8 cellular contexts compared by ENCODE assay signal in the genomic region with DNA sequence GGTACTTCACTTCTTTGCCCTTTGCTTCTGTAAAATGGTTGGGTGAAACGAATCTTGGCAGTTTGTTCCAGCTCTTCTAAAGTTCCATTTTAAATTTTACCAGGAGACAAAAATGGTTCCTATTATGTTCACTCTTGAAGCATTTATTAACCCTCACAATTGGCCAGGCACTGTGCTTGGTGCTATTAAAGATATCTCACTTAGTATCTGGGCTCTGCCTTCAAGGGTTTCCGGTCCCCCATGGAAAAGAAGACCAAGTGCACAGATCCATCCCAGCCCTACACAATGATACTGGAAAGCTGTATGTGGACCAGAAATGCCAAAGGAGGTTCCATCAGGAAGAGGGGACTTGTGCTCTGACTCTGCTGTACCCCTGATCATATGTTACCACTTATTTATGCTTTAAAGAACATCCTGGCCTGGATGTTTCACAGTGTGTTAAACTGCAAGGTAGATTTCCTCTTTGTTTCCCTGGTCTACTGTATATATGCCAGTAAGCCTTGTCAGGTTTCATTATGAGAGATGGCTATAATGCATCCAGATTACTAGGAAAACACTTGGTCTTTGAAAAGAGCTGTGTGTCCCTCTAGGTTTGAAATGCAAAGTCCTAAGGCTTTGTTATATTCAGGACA.
DNase-seq lines count a peak whose midpoint lies in the region; ATAC-seq and TF ChIP-seq lines count a peak whose summit lies in the region.

No MANE protein-coding gene starts in this region.

- no peak for TF ChIP-seq POLR2A in gastrocnemius medialis (IDR thresholded peaks at IDR 0.05)

- H3K27ac ChIP-seq in Karpas-422 (ENCODE audit: low read length) (peak overlapping the region; percentile 85), gastrocnemius medialis (peak overlapping the region; percentile 69 to 81 (median 74)), MM.1S (ENCODE audit: low read length) (no peak overlapping the region)
- H3K27ac ChIP-seq in effector memory CD4-positive, alpha-beta T cell (ENCODE audit: insufficient read depth, low read length, poor library complexity, severe bottlenecking): peak overlapping the region; percentile 95

- H3F3A ChIP-seq in MM.1S (ENCODE audit: insufficient read depth, low read length): peaks cover 27% of the 10 kb centered on the region

- no peak for ATAC-seq in gastrocnemius medialis

- peak overlapping the region; percentile 72 for H2AFZ ChIP-seq in Karpas-422 (ENCODE audit: low read length)
- no peak overlapping the region for H2AFZ ChIP-seq in MM.1S (ENCODE audit: low read length)

- H3K79me2 ChIP-seq in Karpas-422 (ENCODE audit: low read length) (no peaks in the 10 kb centered on the region), MM.1S (ENCODE audit: low read length) (no peaks in the 10 kb centered on the region)

- H3K9me2 ChIP-seq in Karpas-422 (replicated peaks; ENCODE audit: insufficient read depth, low read length) (no peaks in the 10 kb centered on the region), MM.1S (replicated peaks; ENCODE audit: insufficient read depth, low read length) (no peaks in the 10 kb centered on the region)

- H4K20me1 ChIP-seq in Karpas-422 (ENCODE audit: insufficient read depth, low read depth, low read length): no peaks in the 10 kb centered on the region
- no peaks in the 10 kb centered on the region for H4K20me1 ChIP-seq in MM.1S (ENCODE audit: insufficient read depth, low read length)

- H3K9me3 ChIP-seq in Karpas-422 (ENCODE audit: low read length) (no peaks in the 10 kb centered on the region), gastrocnemius medialis (no peaks in the 10 kb centered on the region), MM.1S (replicated peaks; ENCODE audit: insufficient read depth, low read length) (no peaks in the 10 kb centered on the region)
- H3K9me3 ChIP-seq in effector memory CD4-positive, alpha-beta T cell (ENCODE audit: control insufficient read depth, low read length): no peaks in the 10 kb centered on the region

- H3K4me2 ChIP-seq in Karpas-422 (ENCODE audit: low read depth, low read length, poor library complexity, severe bottlenecking): peak overlapping the region; percentile 64
- H3K4me2 ChIP-seq in MM.1S (ENCODE audit: low read depth, low read length): no peak overlapping the region

- H3K36me3 ChIP-seq in Karpas-422 (ENCODE audit: insufficient read depth, low read length): no peaks in the 10 kb centered on the region
- peaks cover 6% of the 10 kb centered on the region for H3K36me3 ChIP-seq in effector memory CD4-positive, alpha-beta T cell (ENCODE audit: control insufficient read depth, insufficient read depth, low read length)
- no peaks in the 10 kb centered on the region for H3K36me3 ChIP-seq in gastrocnemius medialis
- H3K36me3 ChIP-seq in MM.1S (replicated peaks; ENCODE audit: insufficient read depth, low read length): no peaks in the 10 kb centered on the region

- TF ChIP-seq CTCF in GM12865 (IDR thresholded peaks at IDR 0.05; ENCODE audit: insufficient read depth, low read depth, low read length, missing control alignments) (no peak), gastrocnemius medialis (IDR thresholded peaks at IDR 0.05 in 4 of 5, conservative IDR thresholded peaks at IDR 0.05 in 1 of 5) (no peak), MM.1S (IDR thresholded peaks at IDR 0.05; ENCODE audit: low read length) (no peak)

- in situ Hi-C loops in gastrocnemius medialis (cut with MboI; ENCODE audit: low sequenced_read_pairs in 4 of 4): no loop called here

- DNase-seq in GM12865 (ENCODE audit: low read depth) (peak; percentile 31), Karpas-422 (no peak), gastrocnemius medialis (no peak), dedifferentiated amniotic fluid mesenchymal stem cell (ENCODE audit: extremely low spot score) (no peak), NCI-H510A (lab: John Stamatoyannopoulos, UW) (no peak), NCI-H1417 (lab: John Stamatoyannopoulos, UW) (no peak), MM.1S (no peak)
- no peak for DNase-seq in effector memory CD4-positive, alpha-beta T cell

- H3K9ac ChIP-seq in Karpas-422 (ENCODE audit: low read length) (peak overlapping the region; percentile 52), MM.1S (ENCODE audit: low read length) (no peak overlapping the region)

- intact Hi-C loops in gastrocnemius medialis (cut with DNase I; ENCODE audit: low total_unique reads): loop anchor here (5.0 kb wide), 3 partner anchors 86 to 361 kb away; no protein-coding TSS in a partner anchor

- peaks cover 80% of the 10 kb centered on the region for H3K4me1 ChIP-seq in Karpas-422 (ENCODE audit: low read length)
- peaks cover 89% of the 10 kb centered on the region for H3K4me1 ChIP-seq in effector memory CD4-positive, alpha-beta T cell (ENCODE audit: control insufficient read depth, insufficient read depth, low read length, poor library complexity, severe bottlenecking)
- peaks cover 27 to 51% of the 10 kb centered on the region in 2 donors for H3K4me1 ChIP-seq in gastrocnemius medialis
- H3K4me1 ChIP-seq in MM.1S (ENCODE audit: low read length): peaks cover 38% of the 10 kb centered on the region

- H3K4me3 ChIP-seq in GM12865 (ENCODE audit: low read depth, low read length) (peak overlapping the region; percentile 54), Karpas-422 (ENCODE audit: low read length) (no peak overlapping the region), gastrocnemius medialis (no peak overlapping the region), MM.1S (ENCODE audit: low read length) (no peak overlapping the region)
- peak overlapping the region; percentile 3 for H3K4me3 ChIP-seq in effector memory CD4-positive, alpha-beta T cell (ENCODE audit: insufficient read depth, low read depth, low read length, poor library complexity, severe bottlenecking)

- H3K27me3 ChIP-seq in Karpas-422 (ENCODE audit: low read length) (no peaks in the 10 kb centered on the region), gastrocnemius medialis (no peaks in the 10 kb centered on the region), MM.1S (replicated peaks; ENCODE audit: insufficient read depth, low read length) (no peaks in the 10 kb centered on the region)
- no peaks in the 10 kb centered on the region for H3K27me3 ChIP-seq in effector memory CD4-positive, alpha-beta T cell (replicated peaks; ENCODE audit: control insufficient read depth, insufficient read depth, low read length, poor library complexity, severe bottlenecking)

Comparison
In these comparisons a context has a peak if more than half of its experiments do, and no peak if none do; other contexts are left out.
1. H3K4me3 ChIP-seq: peak in GM12865 (single experiment) and effector memory CD4-positive, alpha-beta T cell (single experiment); none in Karpas-422 (single experiment), gastrocnemius medialis (0 of 4) and MM.1S (single experiment).